19 cellular contexts compared by ENCODE assay signal in genomic region chr10:129679207-129679606, GRCh38.
"Had no signal": no experiment of that assay in that cellular context is flagged by ENCODE, and none has a peak within 500 bp of the region (broad histone marks: within the 10 kb centered on the region; RNA-seq: fewer than 3 reads in every experiment).

No MANE protein-coding gene starts in this region.

- H3K27me3 ChIP-seq: dorsolateral prefrontal cortex, esophagus squamous epithelium, gastrocnemius medialis, heart right ventricle had no signal

- DNase-seq: dermis blood vessel endothelial cell; dorsolateral prefrontal cortex; effector CD4-positive, alpha-beta T cell; effector memory CD4-positive, alpha-beta T cell; esophagus squamous epithelium; foreskin fibroblast; foreskin melanocyte; gastrocnemius medialis; glutamatergic neuron; head of caudate nucleus; heart right ventricle; hippocampal formation; left cardiac atrium; left ventricle myocardium inferior; lower lobe of right lung; mesenchymal stem cell; mucosa of descending colon; naive B cell had no signal

- H3K27ac ChIP-seq: coronary artery, dorsolateral prefrontal cortex, esophagus squamous epithelium, gastrocnemius medialis, heart right ventricle, left ventricle myocardium inferior, lower lobe of right lung had no signal

- H3K4me1 ChIP-seq: esophagus squamous epithelium, gastrocnemius medialis, heart right ventricle, left ventricle myocardium inferior, lower lobe of right lung had no signal

- ATAC-seq: gastrocnemius medialis, heart right ventricle, left cardiac atrium, lower lobe of right lung, mucosa of descending colon had no signal

- H3K9me3 ChIP-seq: esophagus squamous epithelium, gastrocnemius medialis, heart right ventricle, left ventricle myocardium inferior, lower lobe of right lung, mucosa of descending colon had no signal

- H3K4me3 ChIP-seq: coronary artery, dorsolateral prefrontal cortex, esophagus squamous epithelium, gastrocnemius medialis, heart right ventricle, left ventricle myocardium inferior, lower lobe of right lung, mucosa of descending colon had no signal

- H3K36me3 ChIP-seq: esophagus squamous epithelium, gastrocnemius medialis, heart right ventricle, left ventricle myocardium inferior, lower lobe of right lung had no signal
